In genomic region chr14:59428581-59429012, GRCh38 we compare ENCODE assay signal across 9 cellular contexts. TPM values are rescaled to one million over a fixed set of nuclear protein-coding genes. Genes with fewer than 3 reads are reported as not detected.
DNase-seq lines count a peak whose midpoint lies in the region; ATAC-seq and TF ChIP-seq lines count a peak whose summit lies in the region.
"Had no signal": no experiment of that assay in that cellular context is flagged by ENCODE, and none has a peak within 500 bp of the region (broad histone marks: within the 10 kb centered on the region; RNA-seq: fewer than 3 reads in every experiment).

No MANE protein-coding gene starts in this region.

- TF ChIP-seq POLR2A in heart left ventricle (IDR thresholded peaks at IDR 0.05) (no peak), vagina (IDR thresholded peaks at IDR 0.05) (no peak)

- intact Hi-C loops in heart left ventricle (cut with DNase I): loop anchor here (1.0 to 10.0 kb wide), 12 partner anchors 54 to 301 kb away; partner anchors contain the start of gene DAAM1 (in 6 of the 10)
- intact Hi-C loops in Right ventricle myocardium inferior (cut with DNase I): loop anchor here (2.0 to 10.0 kb wide), 4 partner anchors 70 to 241 kb away; partner anchors contain the start of gene DAAM1
- intact Hi-C loops in vagina (cut with DNase I): loop anchor here (10.0 kb wide), 2 partner anchors 64 to 244 kb away; partner anchors contain the start of gene DAAM1

- H3K27me3 ChIP-seq in heart left ventricle (no peaks in the 10 kb centered on the region), kidney epithelial cell (ENCODE audit: control insufficient read depth, insufficient read depth, low read length) (no peaks in the 10 kb centered on the region), vagina (no peaks in the 10 kb centered on the region)
- H3K27me3 ChIP-seq: BLaER1 had no signal

- no peak for DNase-seq in heart left ventricle
- DNase-seq in Right ventricle myocardium inferior (ENCODE audit: missing footprints): no peak
- peak; percentile 81 for DNase-seq in astrocyte of the spinal cord (ENCODE audit: low read depth, low spot score)
- no peak for DNase-seq in kidney epithelial cell (ENCODE audit: low read depth)
- no peak for DNase-seq in vagina (ENCODE audit: extremely low spot score in 2 of 2)
- no peak for DNase-seq in NCI-H524 (lab: John Stamatoyannopoulos, UW)
- no peak for DNase-seq in activated CD4-positive, alpha-beta T cell treated with anti-CD3 and anti-CD28 coated beads, Interleukin-2, amount 50 U/mL, for 48 hours

- WGBS in heart left ventricle, 4 donors: 53 to 67% (median 59%) methylated on average over 1 of the region's 1 CpG

- ATAC-seq in heart left ventricle (peak in 2 of 4 donors; percentile 17 to 27), Right ventricle myocardium inferior (no peak), HG03520 (IDR thresholded peaks at IDR 0.05; ENCODE audit: unreplicated experiment) (no peak)

- H3K4me1 ChIP-seq in heart left ventricle (peaks cover 0 to 64% (median 35%) of the 10 kb centered on the region in 12 donors), vagina (peaks cover 28% of the 10 kb centered on the region)

- H3K4me3 ChIP-seq in heart left ventricle: no peak overlapping the region
- H3K4me3 ChIP-seq in astrocyte of the spinal cord (ENCODE audit: low read depth, low read length): no peak overlapping the region
- no peak overlapping the region for H3K4me3 ChIP-seq in kidney epithelial cell (ENCODE audit: low read depth, low read length)
- no peak overlapping the region for H3K4me3 ChIP-seq in vagina
- H3K4me3 ChIP-seq: BLaER1 had no signal

- no peaks in the 10 kb centered on the region for H3K9me3 ChIP-seq in heart left ventricle
- no peaks in the 10 kb centered on the region for H3K9me3 ChIP-seq in vagina
- H3K9me3 ChIP-seq: BLaER1 had no signal

- in situ Hi-C loops in astrocyte of the spinal cord (cut with HindIII; ENCODE audit: low sequenced_read_pairs): no loop called here

- no peaks in the 10 kb centered on the region for H3K36me3 ChIP-seq in heart left ventricle
- H3K36me3 ChIP-seq in kidney epithelial cell (ENCODE audit: control insufficient read depth, insufficient read depth, low read length): no peaks in the 10 kb centered on the region
- H3K36me3 ChIP-seq in vagina: no peaks in the 10 kb centered on the region
- H3K36me3 ChIP-seq: BLaER1 had no signal

- TF ChIP-seq CTCF in heart left ventricle (IDR thresholded peaks at IDR 0.05) (peak in 11 of 12 donors; percentile 11 to 64 (median 39)), astrocyte of the spinal cord (IDR thresholded peaks at IDR 0.05; ENCODE audit: low read depth, low read length) (peak; percentile 53), kidney epithelial cell (IDR thresholded peaks at IDR 0.05; ENCODE audit: insufficient read depth, low read length, poor library complexity, severe bottlenecking) (peak; percentile 20), vagina (IDR thresholded peaks at IDR 0.05) (peak in 1 of 3 experiments; percentile 15)

- H3K27ac ChIP-seq in heart left ventricle (peak overlapping the region in 11 of 12 donors; percentile 44 to 79 (median 63)), vagina (peak overlapping the region; percentile 69)
- H3K27ac ChIP-seq: BLaER1 had no signal

RNA-seq across cellular contexts. Expression of gene GPR135, which starts 36.6 kb away (rescaled TPM):
- total RNA-seq in heart left ventricle (1 to 10 TPM; 1.3 to 2.7 (median 2.3) TPM), Right ventricle myocardium inferior (1.5 TPM), kidney epithelial cell (0.71 and 1.9 TPM in 2 replicates), vagina (6.4 TPM)
- under 1 TPM; 0.84 to 0.98 TPM for polyA plus RNA-seq in heart left ventricle

RNA-seq across cellular contexts. Expression of gene L3HYPDH, which starts 55.6 kb away (rescaled TPM):
- total RNA-seq in heart left ventricle: 10 to 100 TPM in 7 of 9 donors, 1 to 10 TPM in 2; 8.7 to 17.9 (median 14.1) TPM
- 10 to 100 TPM in 1 of 2 donors, 1 to 10 TPM in 1; 7.4 to 18.9 TPM for polyA plus RNA-seq in heart left ventricle
- total RNA-seq in Right ventricle myocardium inferior: 8.8 TPM
- 21.1 and 31.0 TPM in 2 replicates for total RNA-seq in kidney epithelial cell
- total RNA-seq in vagina: 103 TPM

RNA-seq across cellular contexts. Expression of gene JKAMP, which starts 55.7 kb away (rescaled TPM):
- total RNA-seq in heart left ventricle: 10 to 100 TPM; 24.2 to 38.6 (median 31.2) TPM
- polyA plus RNA-seq in heart left ventricle: 10 to 100 TPM; 11.4 to 52.9 TPM
- 23.7 TPM for total RNA-seq in Right ventricle myocardium inferior
- 56.9 and 66.7 TPM in 2 replicates for total RNA-seq in kidney epithelial cell
- 45.9 TPM for total RNA-seq in vagina
